26 cellular contexts compared by ENCODE assay signal in the genomic region with DNA sequence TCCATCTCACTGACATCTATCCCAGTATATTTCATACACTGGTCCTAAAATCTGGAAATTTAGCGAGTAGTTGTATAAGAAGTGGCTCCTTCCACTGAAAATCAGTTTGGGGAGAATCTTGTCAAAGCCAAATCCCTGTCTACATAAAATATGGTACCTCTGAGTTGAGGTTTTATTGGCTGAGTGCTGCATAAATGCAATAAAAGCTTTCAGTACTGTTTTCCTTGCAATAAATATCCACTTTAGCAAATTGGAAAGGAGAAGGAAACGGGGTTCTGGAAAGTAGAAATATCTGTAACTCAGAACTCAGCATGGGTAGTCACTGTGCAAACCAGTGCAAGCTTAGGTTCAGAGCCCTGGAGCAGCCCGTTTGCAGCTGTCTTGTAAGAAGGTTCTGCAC.
"Had no signal": no experiment of that assay in that cellular context is flagged by ENCODE, and none has a peak within 500 bp of the region (broad histone marks: within the 10 kb centered on the region; RNA-seq: fewer than 3 reads in every experiment).

No MANE protein-coding gene starts in this region.

- H3K36me3 ChIP-seq: esophagus squamous epithelium, gastrocnemius medialis, left lung, lower lobe of right lung had no signal

- DNase-seq: effector CD8-positive, alpha-beta T cell; effector memory CD8-positive, alpha-beta T cell; endodermal cell; erythroblast; esophagus squamous epithelium; foreskin fibroblast; foreskin melanocyte; gastrocnemius medialis; glutamatergic neuron; head of caudate nucleus; heart right ventricle; hypothalamus; immature natural killer cell; islet precursor cell; kidney; kidney glomerular epithelial cell; left colon; left lung; left ventricle myocardium superior; lower lobe of right lung; mesenchymal stem cell; midbrain; naive thymus-derived CD4-positive, alpha-beta T cell had no signal

- H3K4me1 Mint-ChIP-seq: endodermal cell, immature natural killer cell had no signal

- H3K27me3 Mint-ChIP-seq: dendritic cell treated with granulocyte-macrophage colony-stimulating factor and Interleukin-4, amounts not matched to agents 40 ng/mL and 50 ng/mL, for 4 days; effector memory CD8-positive, alpha-beta T cell; naive thymus-derived CD4-positive, alpha-beta T cell had no signal

- H3K27ac Mint-ChIP-seq: dendritic cell treated with granulocyte-macrophage colony-stimulating factor and Interleukin-4, amounts not matched to agents 40 ng/mL and 50 ng/mL, for 4 days; effector memory CD8-positive, alpha-beta T cell; endodermal cell; immature natural killer cell; naive thymus-derived CD4-positive, alpha-beta T cell had no signal

- H3K4me3 Mint-ChIP-seq: dendritic cell treated with granulocyte-macrophage colony-stimulating factor and Interleukin-4, amounts not matched to agents 40 ng/mL and 50 ng/mL, for 4 days; effector memory CD8-positive, alpha-beta T cell; endodermal cell; immature natural killer cell; naive thymus-derived CD4-positive, alpha-beta T cell had no signal

- H3K4me1 ChIP-seq: esophagus squamous epithelium, gastrocnemius medialis, heart right ventricle, left lung, lower lobe of right lung had no signal

- H3K9me3 ChIP-seq: esophagus squamous epithelium, gastrocnemius medialis, heart right ventricle, left lung, lower lobe of right lung had no signal

- H3K9me3 Mint-ChIP-seq: dendritic cell treated with granulocyte-macrophage colony-stimulating factor and Interleukin-4, amounts not matched to agents 40 ng/mL and 50 ng/mL, for 4 days; effector memory CD8-positive, alpha-beta T cell; endodermal cell; immature natural killer cell had no signal

- H3K27ac ChIP-seq: coronary artery, epithelial cell of prostate, esophagus squamous epithelium, gastrocnemius medialis, heart right ventricle, left lung, lower lobe of right lung had no signal

- H3K27me3 ChIP-seq: esophagus squamous epithelium, gastrocnemius medialis, heart right ventricle, left lung had no signal

- H3K4me3 ChIP-seq: coronary artery, esophagus squamous epithelium, gastrocnemius medialis, heart right ventricle, left lung, lower lobe of right lung had no signal
